Comparison of ENCODE assay signal across 24 cellular contexts in the genomic region with DNA sequence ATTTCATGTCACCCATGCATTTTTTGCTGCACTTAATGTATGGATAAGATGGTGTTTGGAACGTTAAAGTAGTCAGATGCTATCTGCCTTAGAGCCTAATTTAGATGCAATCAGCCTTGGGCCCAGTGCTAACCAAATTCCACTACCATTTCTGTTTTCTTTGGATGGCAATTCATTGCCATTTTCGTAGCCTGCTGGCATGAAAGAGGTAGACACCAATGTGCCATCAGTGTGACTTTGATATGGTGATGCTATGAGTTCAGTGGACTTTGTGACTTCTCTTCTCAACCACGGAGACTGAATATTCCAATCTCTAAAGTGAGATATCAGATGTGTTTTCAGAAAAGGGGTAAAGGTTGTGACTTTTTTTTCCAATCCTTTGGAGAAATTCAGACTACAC. TPM values are rescaled to one million over a fixed set of nuclear protein-coding genes. Genes with fewer than 3 reads are reported as not detected.
A peak's percentile ranks its signal among the peaks of the same experiment; 100 is the strongest.
DNase-seq lines count a peak whose midpoint lies in the region; ATAC-seq, FAIRE-seq and TF ChIP-seq lines count a peak whose summit lies in the region.
"Had no signal": no experiment of that assay in that cellular context is flagged by ENCODE, and none has a peak within 500 bp of the region (broad histone marks: within the 10 kb centered on the region; RNA-seq: fewer than 3 reads in every experiment).

No MANE protein-coding gene starts in this region.

- peaks cover 5% of the 10 kb centered on the region for H3K36me3 Mint-ChIP-seq in activated CD4-positive, alpha-beta T cell treated with anti-CD3 and anti-CD28 coated beads, Interleukin-2, amount 10 ng/mL, durations not matched to agents 24 days and 14 days (ENCODE audit: low read depth)
- H3K36me3 Mint-ChIP-seq in osteocyte (ENCODE audit: unreplicated experiment) = peaks cover 4% of the 10 kb centered on the region

- CTCF ChIA-PET in K562 (lab: Yijun Ruan, JAX; ENCODE audit: low intra/inter-chr PET ratio) = no interaction called here

- ATAC-seq in K562 = no peak
- ATAC-seq: A549; activated naive CD4-positive, alpha-beta T cell treated with anti-CD3 and anti-CD28 coated beads, Interleukin-2, amount 50 U/mL, for 72 hours; right cardiac atrium had no signal

- H3K4me3 Mint-ChIP-seq in activated CD4-positive, alpha-beta T cell treated with anti-CD3 and anti-CD28 coated beads, Interleukin-2, amount 10 ng/mL, durations not matched to agents 24 days and 14 days = peak overlapping the region; percentile 10
- peak overlapping the region; percentile 6 for H3K4me3 Mint-ChIP-seq in osteocyte (ENCODE audit: unreplicated experiment)

- peaks cover 1% of the 10 kb centered on the region for H3K27me3 Mint-ChIP-seq in activated CD4-positive, alpha-beta T cell treated with anti-CD3 and anti-CD28 coated beads, Interleukin-2, amount 10 ng/mL, durations not matched to agents 24 days and 14 days
- H3K27me3 Mint-ChIP-seq in osteocyte (ENCODE audit: unreplicated experiment) = no peaks in the 10 kb centered on the region

- H3K9me1 ChIP-seq in K562 (ENCODE audit: control insufficient read depth, insufficient read depth, low read length) = no peaks in the 10 kb centered on the region

- H4K20me1 ChIP-seq in K562 (replicated peaks; ENCODE audit: control insufficient read depth, insufficient read depth, low read length) = no peaks in the 10 kb centered on the region

- no peak overlapping the region for H3K27ac Mint-ChIP-seq in activated CD4-positive, alpha-beta T cell treated with anti-CD3 and anti-CD28 coated beads, Interleukin-2, amount 10 ng/mL, durations not matched to agents 24 days and 14 days
- no peak overlapping the region for H3K27ac Mint-ChIP-seq in osteocyte (ENCODE audit: unreplicated experiment)

- H3K9me3 ChIP-seq in MG63 = no peaks in the 10 kb centered on the region
- no peaks in the 10 kb centered on the region for H3K9me3 ChIP-seq in K562 (replicated peaks; ENCODE audit: control insufficient read depth, insufficient read depth, low read depth, low read length)
- H3K9me3 ChIP-seq in effector memory CD4-positive, alpha-beta T cell (ENCODE audit: control insufficient read depth, low read length) = no peaks in the 10 kb centered on the region
- H3K9me3 ChIP-seq: A549, BLaER1, ovary, vagina had no signal

- peaks cover 38% of the 10 kb centered on the region for H3K79me2 ChIP-seq in K562 (ENCODE audit: control insufficient read depth, insufficient read depth, low read length)

- peak overlapping the region in 1 of 2 experiments; percentile 74; a peak in 2 of 4 replicates for H3K9ac ChIP-seq in K562 (ENCODE audit: insufficient read depth in 1 of 2, low read depth in 2 of 2, low read length in 2 of 2)

- POLR2A ChIA-PET in K562 (lab: Yijun Ruan, JAX) = no interaction called here

- peaks cover 9 to 16% of the 10 kb centered on the region in 2 experiments; a peak in 4 of 5 replicates for H3K4me1 ChIP-seq in K562 (replicated peaks in 1 of 2; ENCODE audit: control insufficient read depth in 2 of 2, insufficient read depth in 2 of 2, low read length in 2 of 2)
- H3K4me1 ChIP-seq in effector memory CD4-positive, alpha-beta T cell (ENCODE audit: control insufficient read depth, insufficient read depth, low read length, poor library complexity, severe bottlenecking) = peaks cover 6% of the 10 kb centered on the region

- H3K27me3 ChIP-seq in MG63 = no peaks in the 10 kb centered on the region
- no peaks in the 10 kb centered on the region for H3K27me3 ChIP-seq in K562 (ENCODE audit: control insufficient read depth in 2 of 2, insufficient read depth in 2 of 2, low read length in 2 of 2)
- H3K27me3 ChIP-seq in effector memory CD4-positive, alpha-beta T cell (replicated peaks; ENCODE audit: control insufficient read depth, insufficient read depth, low read length, poor library complexity, severe bottlenecking) = no peaks in the 10 kb centered on the region
- H3K27me3 ChIP-seq: BLaER1, ovary, vagina had no signal

- intact Hi-C loops in activated CD4-positive, alpha-beta T cell treated with anti-CD3 and anti-CD28 coated beads, Interleukin-2, amount 10 ng/mL, durations not matched to agents 24 days and 14 days (cut with micrococcal nuclease) = loop anchor here (5.0 kb wide), 2 partner anchors 149 to 179 kb away; no protein-coding TSS in a partner anchor
- intact Hi-C loops in K562 (cut with micrococcal nuclease) = loop anchor here (2.0 to 5.0 kb wide), 2 partner anchors 49 to 94 kb away; a partner anchor contains a TSS

- no peak for TF ChIP-seq EP300 in K562 (IDR thresholded peaks at IDR 0.05; ENCODE audit: low read length)

- peaks cover 22% of the 10 kb centered on the region for H3K4me1 Mint-ChIP-seq in activated CD4-positive, alpha-beta T cell treated with anti-CD3 and anti-CD28 coated beads, Interleukin-2, amount 10 ng/mL, durations not matched to agents 24 days and 14 days
- peaks cover 23% of the 10 kb centered on the region for H3K4me1 Mint-ChIP-seq in osteocyte (ENCODE audit: unreplicated experiment)

- TF ChIP-seq RAD21 in K562 (CRISPR knock-in tag; conservative IDR thresholded peaks at IDR 0.05 in 1 of 2, IDR thresholded peaks at IDR 0.05 in 1 of 2) = no peak

- no TSS peak for BruUV-seq in K562 (replicated peaks; lab: Mats Ljungman, UMichigan)

- DNase-seq in activated CD4-positive, alpha-beta T cell treated with anti-CD3 and anti-CD28 coated beads, Interleukin-2, amount 10 ng/mL, durations not matched to agents 24 days and 14 days = no peak
- no peak for DNase-seq in activated CD4-positive, alpha-beta T cell treated with anti-CD3 and anti-CD28 coated beads for 1 hour
- no peak for DNase-seq in MG63
- DNase-seq in K562 (ENCODE audit: extremely low read depth in 1 of 4, low spot score in 3 of 4) = no peak
- DNase-seq in osteocyte (ENCODE audit: extremely low spot score, unreplicated experiment) = no peak
- DNase-seq in EL = no peak
- DNase-seq in effector memory CD4-positive, alpha-beta T cell = no peak
- DNase-seq in germinal center (ENCODE audit: low spot score) = no peak
- DNase-seq: activated CD4-positive, alpha-beta T cell treated with anti-CD3 and anti-CD28 coated beads, Interleukin-2, amount 50 U/mL, for 48 hours; activated T-cell treated with anti-CD3 and anti-CD28 coated beads, Interleukin-2, amount 50 U/mL, for 48 hours; cortex of kidney; GDM1; kidney; NCI-H146; NCI-H748 treated with DMSO at 0.1 percent for 48 hours; OCI-M1; right cardiac atrium; SHP77; stimulated activated CD8-positive, alpha-beta memory T cell treated with anti-CD3 and anti-CD28 coated beads, Interleukin-4, amount 100 ng/mL, for 48 hours had no signal

- FAIRE-seq in K562 (lab: Jason Lieb, UNC) = peak; percentile 19
- FAIRE-seq: A549, kidney had no signal

- no peak for TF ChIP-seq POLR2A in K562 (conservative IDR thresholded peaks at IDR 0.05)

- 30% methylated on average over 3 of the region's 3 CpGs for WGBS in K562 (ENCODE audit: insufficient coverage, low coverage, missing lambda C conversion rate)

- H3K4me3 ChIP-seq in MG63 (peak overlapping the region; percentile 92), K562 (peak overlapping the region; percentile 92; the same call in 1 of the 2 replicates)
- no peak overlapping the region for H3K4me3 ChIP-seq in effector memory CD4-positive, alpha-beta T cell (ENCODE audit: insufficient read depth, low read depth, low read length, poor library complexity, severe bottlenecking)

- H3K27ac ChIP-seq in K562 (ENCODE audit: extremely low read depth, low read depth, low read length) = peak overlapping the region; percentile 81; the same call in 1 of the 3 replicates
- H3K27ac ChIP-seq in effector memory CD4-positive, alpha-beta T cell (ENCODE audit: insufficient read depth, low read length, poor library complexity, severe bottlenecking) = no peak overlapping the region
- H3K27ac ChIP-seq: ovary, vagina had no signal

- H3K4me2 ChIP-seq in K562 (ENCODE audit: insufficient read depth, low read length) = peak overlapping the region; percentile 56

- in situ Hi-C loops in K562 (cut with MboI) = no loop called here

- H2AFZ ChIP-seq in K562 (ENCODE audit: low read depth, low read length) = peak overlapping the region; percentile 96

- TF ChIP-seq CTCF in K562 (IDR thresholded peaks at IDR 0.05 in 2 of 3, conservative IDR thresholded peaks at IDR 0.05 in 1 of 3; ENCODE audit: insufficient read depth in 2 of 3, low read depth in 1 of 3, low read length in 3 of 3) = no peak
- TF ChIP-seq CTCF in osteocyte (IDR thresholded peaks at IDR 0.05) = no peak

- no peaks in the 10 kb centered on the region for H3K9me3 Mint-ChIP-seq in activated CD4-positive, alpha-beta T cell treated with anti-CD3 and anti-CD28 coated beads, Interleukin-2, amount 10 ng/mL, durations not matched to agents 24 days and 14 days
- no peaks in the 10 kb centered on the region for H3K9me3 Mint-ChIP-seq in osteocyte (ENCODE audit: unreplicated experiment)
- H3K9me3 Mint-ChIP-seq: activated naive CD4-positive, alpha-beta T cell treated with anti-CD3 and anti-CD28 coated beads, Interleukin-2, amount 50 U/mL, for 72 hours had no signal

- peaks cover 27% of the 10 kb centered on the region for H3K36me3 ChIP-seq in MG63
- H3K36me3 ChIP-seq in K562 (ENCODE audit: control insufficient read depth, insufficient read depth, low read length) = peaks cover 5% of the 10 kb centered on the region; the same call in 2 of the 3 replicates
- no peaks in the 10 kb centered on the region for H3K36me3 ChIP-seq in effector memory CD4-positive, alpha-beta T cell (ENCODE audit: control insufficient read depth, insufficient read depth, low read length)
- H3K36me3 ChIP-seq: ovary, vagina had no signal

RNA-seq across cellular contexts. Expression of a gene that starts 1.5 kb away (rescaled TPM):
- total RNA-seq in activated CD4-positive, alpha-beta T cell treated with anti-CD3 and anti-CD28 coated beads, Interleukin-2, amount 10 ng/mL, durations not matched to agents 24 days and 14 days = 20.8 and 24.7 TPM in 2 replicates
- total RNA-seq in MG63 (2014; rRNA removed; shearing (Covaris generic); ENCODE audit: low replicate concordance) = 117 and 228 TPM in 2 replicates
- 14.8 and 56.4 TPM in 2 replicates for total RNA-seq in K562 (2011; cell fraction: chromatin; rRNA removed; ENCODE audit: low replicate concordance)
- total RNA-seq in K562 (2011; cell fraction: nucleolus; rRNA removed) = 8.2 and 12.4 TPM in 2 replicates
- total RNA-seq in K562 (2011; cell fraction: nucleoplasm; rRNA removed) = 20.1 and 25.6 TPM in 2 replicates
- total RNA-seq in K562 (2014; rRNA removed) (15.7 and 16.0 TPM in 2 replicates), K562 (2014; rRNA removed; fragmentation: Illumina TruSeq; extraction: Trizol) (25.9 and 30.4 TPM in 2 replicates), K562 (2015; rRNA removed; fragmentation: Illumina TruSeq; extraction: Trizol) (24.9 and 26.7 TPM in 2 replicates), K562 (2021) (21.1 and 21.7 TPM in 2 replicates), osteocyte (22.7 and 25.9 TPM in 2 replicates)
- polyA plus RNA-seq in K562 (2011; rRNA removed) (21.9 and 29.8 TPM in 2 replicates), K562 (2014; fragmentation: Illumina TruSeq; extraction: Trizol) (26.2 and 33.6 TPM in 2 replicates), K562 (2014; fragmentation: Nextera tagmentation; extraction: Ambion mirVana) (10 to 100 TPM; 14.6 to 25.1 TPM), K562 (2014; rRNA removed) (27.3 and 30.7 TPM in 2 replicates)
- polyA plus RNA-seq in K562 (2011; cell fraction: cytosol; rRNA removed) = 10.7 and 15.5 TPM in 2 replicates
- 23.8 and 26.2 TPM in 2 replicates for polyA plus RNA-seq in K562 (2011; cell fraction: nucleus; rRNA removed)
- polyA plus RNA-seq in K562 (2012) = 13.9 and 19.5 TPM in 2 replicates
- polyA minus RNA-seq in K562 (2011; rRNA and poly(A)+ RNA removed) = 15.3 and 19.3 TPM in 2 replicates
- polyA minus RNA-seq in K562 (2011; cell fraction: cytosol; rRNA and poly(A)+ RNA removed) = 9.8 and 9.9 TPM in 2 replicates
- polyA minus RNA-seq in K562 (2011; cell fraction: nucleus; rRNA and poly(A)+ RNA removed) = 5.4 and 14.3 TPM in 2 replicates

RNA-seq across cellular contexts. Expression of a gene that starts 1.9 kb away (rescaled TPM):
- 16.7 and 18.8 TPM in 2 replicates for total RNA-seq in activated CD4-positive, alpha-beta T cell treated with anti-CD3 and anti-CD28 coated beads, Interleukin-2, amount 10 ng/mL, durations not matched to agents 24 days and 14 days
- total RNA-seq in MG63 (2014; rRNA removed; shearing (Covaris generic); ENCODE audit: low replicate concordance) = 96.1 and 152 TPM in 2 replicates
- 9.3 and 18.6 TPM in 2 replicates for total RNA-seq in K562 (2011; cell fraction: chromatin; rRNA removed; ENCODE audit: low replicate concordance)
- total RNA-seq in K562 (2011; cell fraction: nucleolus; rRNA removed) = 7.3 and 7.8 TPM in 2 replicates
- total RNA-seq in K562 (2011; cell fraction: nucleoplasm; rRNA removed) = 21.6 and 40.2 TPM in 2 replicates
- total RNA-seq in K562 (2014; rRNA removed) = 9.7 and 12.9 TPM in 2 replicates
- total RNA-seq in K562 (2014; rRNA removed; fragmentation: Illumina TruSeq; extraction: Trizol) = 20.7 and 22.9 TPM in 2 replicates
- 15.7 and 18.5 TPM in 2 replicates for total RNA-seq in K562 (2015; rRNA removed; fragmentation: Illumina TruSeq; extraction: Trizol)
- total RNA-seq in K562 (2021) = 13.7 and 17.0 TPM in 2 replicates
- 19.6 and 22.8 TPM in 2 replicates for polyA plus RNA-seq in K562 (2011; rRNA removed)
- polyA plus RNA-seq in K562 (2011; cell fraction: cytosol; rRNA removed) = 6.0 and 11.1 TPM in 2 replicates
- 12.7 and 19.8 TPM in 2 replicates for polyA plus RNA-seq in K562 (2011; cell fraction: nucleus; rRNA removed)
- 10.1 and 14.7 TPM in 2 replicates for polyA plus RNA-seq in K562 (2012)
- polyA plus RNA-seq in K562 (2014; fragmentation: Illumina TruSeq; extraction: Trizol) = 20.8 and 24.4 TPM in 2 replicates
- 10 to 100 TPM; 11.6 to 11.7 TPM for polyA plus RNA-seq in K562 (2014; fragmentation: Nextera tagmentation; extraction: Ambion mirVana)
- 13.3 and 17.8 TPM in 2 replicates for polyA plus RNA-seq in K562 (2014; rRNA removed)
- polyA minus RNA-seq in K562 (2011; rRNA and poly(A)+ RNA removed) = 13.5 and 15.9 TPM in 2 replicates
- polyA minus RNA-seq in K562 (2011; cell fraction: cytosol; rRNA and poly(A)+ RNA removed) = 5.5 and 6.5 TPM in 2 replicates
- polyA minus RNA-seq in K562 (2011; cell fraction: nucleus; rRNA and poly(A)+ RNA removed) = 2.2 and 5.3 TPM in 2 replicates
- total RNA-seq in osteocyte = 8.3 and 9.7 TPM in 2 replicates

RNA-seq across cellular contexts. Expression of a gene that starts 49.6 kb away (rescaled TPM):
- total RNA-seq in activated CD4-positive, alpha-beta T cell treated with anti-CD3 and anti-CD28 coated beads, Interleukin-2, amount 10 ng/mL, durations not matched to agents 24 days and 14 days = 62.9 and 64.7 TPM in 2 replicates
- 125 and 212 TPM in 2 replicates for total RNA-seq in MG63 (2014; rRNA removed; shearing (Covaris generic); ENCODE audit: low replicate concordance)
- total RNA-seq in K562 (2011; cell fraction: chromatin; rRNA removed; ENCODE audit: low replicate concordance) = 13.7 and 37.1 TPM in 2 replicates
- total RNA-seq in K562 (2011; cell fraction: nucleolus; rRNA removed) = 9.2 and 10.5 TPM in 2 replicates
- total RNA-seq in K562 (2011; cell fraction: nucleoplasm; rRNA removed) = 24.2 and 45.6 TPM in 2 replicates
- total RNA-seq in K562 (2014; rRNA removed) (70.3 and 73.7 TPM in 2 replicates), K562 (2014; rRNA removed; fragmentation: Illumina TruSeq; extraction: Trizol) (112 and 113 TPM in 2 replicates), K562 (2015; rRNA removed; fragmentation: Illumina TruSeq; extraction: Trizol) (110 and 125 TPM in 2 replicates), K562 (2021) (49.3 and 51.7 TPM in 2 replicates), osteocyte (19.0 and 20.5 TPM in 2 replicates)
- polyA plus RNA-seq in K562 (2011; rRNA removed) (29.0 and 46.5 TPM in 2 replicates), K562 (2014; fragmentation: Illumina TruSeq; extraction: Trizol) (122 and 160 TPM in 2 replicates), K562 (2014; fragmentation: Nextera tagmentation; extraction: Ambion mirVana) (100 to 1,000 TPM in 1 of 2 experiments, 10 to 100 TPM in 1; 57.5 to 135 TPM), K562 (2014; rRNA removed) (90.9 and 98.6 TPM in 2 replicates)
- 28.5 and 32.8 TPM in 2 replicates for polyA plus RNA-seq in K562 (2011; cell fraction: cytosol; rRNA removed)
- 16.4 and 17.8 TPM in 2 replicates for polyA plus RNA-seq in K562 (2011; cell fraction: nucleus; rRNA removed)
- polyA plus RNA-seq in K562 (2012) = 44.4 and 60.2 TPM in 2 replicates
- 23.9 and 24.5 TPM in 2 replicates for polyA minus RNA-seq in K562 (2011; rRNA and poly(A)+ RNA removed)
- 16.5 and 16.6 TPM in 2 replicates for polyA minus RNA-seq in K562 (2011; cell fraction: cytosol; rRNA and poly(A)+ RNA removed)
- polyA minus RNA-seq in K562 (2011; cell fraction: nucleus; rRNA and poly(A)+ RNA removed) = 9.8 and 16.8 TPM in 2 replicates
